8 cellular contexts compared by ENCODE assay signal in the genomic region with DNA sequence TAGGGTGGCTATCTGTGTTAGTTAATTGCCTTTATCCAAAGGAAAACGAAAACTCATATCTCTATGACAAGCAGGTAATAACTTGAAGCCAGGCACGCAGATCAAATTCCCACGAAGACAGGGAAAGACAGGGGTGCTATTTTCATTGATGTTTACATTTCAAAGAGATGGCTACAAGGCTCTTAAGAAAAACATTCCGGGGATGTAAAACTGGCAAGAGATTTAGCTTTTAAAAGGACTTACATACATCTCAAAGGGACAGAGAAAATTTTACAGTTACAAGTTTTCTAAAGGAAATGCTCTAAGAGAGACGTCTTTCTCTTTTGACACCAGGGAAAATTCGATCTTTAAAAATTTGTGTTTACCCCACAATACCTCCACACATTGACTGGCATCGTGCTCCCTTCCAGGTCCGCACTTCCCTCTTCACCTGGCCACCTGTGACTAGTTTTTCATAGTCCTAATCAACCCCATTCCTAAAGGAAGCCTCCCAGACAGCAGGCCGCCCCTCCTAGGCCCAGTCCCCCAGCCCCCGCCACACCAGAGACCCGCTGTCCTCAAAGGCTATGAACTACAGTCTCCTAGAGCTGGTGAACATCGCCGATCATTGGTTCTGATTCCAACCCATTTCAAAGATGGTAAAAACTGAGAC. TPM values are rescaled to one million over a fixed set of nuclear protein-coding genes. Genes with fewer than 3 reads are reported as not detected.
DNase-seq lines count a peak whose midpoint lies in the region; ATAC-seq, FAIRE-seq and TF ChIP-seq lines count a peak whose summit lies in the region.

No MANE protein-coding gene starts in this region.

- H3K79me2 ChIP-seq in HCT116 (ENCODE audit: insufficient read depth, low read length): peaks cover 19% of the 10 kb centered on the region

- intact Hi-C loops in HCT116 (cut with micrococcal nuclease): loop anchor here (5.0 to 10.0 kb wide), 4 partner anchors 67 to 934 kb away; a partner anchor contains a TSS

- peaks cover 11% of the 10 kb centered on the region for H3K36me3 Mint-ChIP-seq in T-cell

- H3K4me3 ChIP-seq in HCT116 (replicated peaks in 1 of 2; ENCODE audit: low read depth in 1 of 2, low read length in 2 of 2) (peak overlapping the region; percentile 65 to 79), gastroesophageal sphincter (peak overlapping the region; percentile 27 to 66), small intestine (ENCODE audit: low read depth in 1 of 2, low read length in 2 of 2) (peak overlapping the region in 1 of 2 donors; percentile 43)

- H3K4me1 Mint-ChIP-seq in T-cell: peaks cover 42 to 57% (median 45%) of the 10 kb centered on the region in 3 donors

- peak overlapping the region; percentile 84 for H3K4me2 ChIP-seq in HCT116 (ENCODE audit: low read length)

- no peaks in the 10 kb centered on the region for H3K9me2 ChIP-seq in HCT116 (ENCODE audit: insufficient read depth)

- POLR2A ChIA-PET in HCT116 (lab: Charles Lee) (no interaction called here), T-cell (lab: Charles Lee) (no interaction called here)

- no peak for TF ChIP-seq EP300 in gastroesophageal sphincter (IDR thresholded peaks at IDR 0.05)

- ATAC-seq in HCT116 (no peak), T-cell (replicated peaks in 1 of 4) (no peak), gastroesophageal sphincter (no peak), HG03095 (IDR thresholded peaks at IDR 0.05; ENCODE audit: unreplicated experiment) (no peak), GM21825 (IDR thresholded peaks at IDR 0.05; ENCODE audit: unreplicated experiment) (no peak), HG03039 (IDR thresholded peaks at IDR 0.05; ENCODE audit: unreplicated experiment) (no peak)

- RAD21 ChIA-PET in HCT116 (lab: Charles Lee; ENCODE audit: low non-redundant PET in 1 of 2, low total read pairs in 2 of 2, uncharacterized antibody in 2 of 2, unreplicated experiment in 2 of 2): no interaction called here

- TF ChIP-seq POLR2A in HCT116 (IDR thresholded peaks at IDR 0.05; ENCODE audit: borderline replicate concordance, extremely low read depth, insufficient read depth, insufficient read length) (no peak), gastroesophageal sphincter (IDR thresholded peaks at IDR 0.05) (no peak)

- no peak for FAIRE-seq in small intestine (lab: Jason Lieb, UNC)

- TSS peak; percentile 79 for BruUV-seq in HCT116 (replicated peaks; lab: Mats Ljungman, UMichigan)

- H3K36me3 ChIP-seq in HCT116 (ENCODE audit: control insufficient read depth in 1 of 2, insufficient read depth in 2 of 2, low read length in 2 of 2) (peaks cover 0 to 2% of the 10 kb centered on the region in 2 experiments; a peak in 3 of 4 replicates), gastroesophageal sphincter (peaks cover 0 to 27% of the 10 kb centered on the region in 2 donors), small intestine (ENCODE audit: control insufficient read depth in 2 of 2, insufficient read depth in 2 of 2, low read length in 2 of 2) (peaks cover 0 to 4% of the 10 kb centered on the region in 2 donors)

- peak overlapping the region; percentile 97 to 99 for H3K27ac Mint-ChIP-seq in T-cell

- 5 to 23% methylated on average over 7 to 9 of the region's 13 CpGs for WGBS in gastroesophageal sphincter (ENCODE audit: low coverage in 1 of 2), 2 donors
- 14 to 26% (median 14%) methylated on average over 13 of the region's 13 CpGs for WGBS in small intestine, 3 donors

- no peaks in the 10 kb centered on the region for H3K9me3 Mint-ChIP-seq in T-cell

- CTCF ChIA-PET in HCT116 (lab: Charles Lee) (no interaction called here), T-cell (lab: Charles Lee) (no interaction called here)

- peak overlapping the region; percentile 74 for H3K9ac ChIP-seq in HCT116 (ENCODE audit: low read length)

- H3K27ac ChIP-seq in HCT116 (ENCODE audit: low read depth, low read length) (no peak overlapping the region; the same call in 1 of the 2 replicates), gastroesophageal sphincter (peak overlapping the region; percentile 88 to 97 (median 95)), small intestine (ENCODE audit: low read depth in 1 of 2, low read length in 1 of 2) (peak overlapping the region; percentile 59 to 87)

- H3K9me3 ChIP-seq in HCT116 (ENCODE audit: control insufficient read depth in 1 of 2, insufficient read depth in 1 of 2, low read depth in 1 of 2, low read length in 2 of 2): no peaks in the 10 kb centered on the region
- H3K9me3 ChIP-seq in gastroesophageal sphincter: no peaks in the 10 kb centered on the region
- H3K9me3 ChIP-seq in small intestine (ENCODE audit: control insufficient read depth, low read depth): no peaks in the 10 kb centered on the region

- H2AFZ ChIP-seq in HCT116 (ENCODE audit: low read depth, low read length, poor library complexity, severe bottlenecking): no peak overlapping the region

- no peaks in the 10 kb centered on the region for H3K27me3 Mint-ChIP-seq in T-cell

- TF ChIP-seq CTCF in HCT116 (IDR thresholded peaks at IDR 0.05 in 2 of 3, conservative IDR thresholded peaks at IDR 0.05 in 1 of 3; ENCODE audit: borderline replicate concordance in 1 of 3, insufficient read depth in 1 of 3, low read depth in 2 of 3, low read length in 2 of 3) (no peak), gastroesophageal sphincter (IDR thresholded peaks at IDR 0.05) (no peak)

- H3K4me1 ChIP-seq in HCT116 (ENCODE audit: control insufficient read depth in 1 of 2, insufficient read depth in 2 of 2, low read length in 2 of 2) (peaks cover 0 to 15% of the 10 kb centered on the region in 2 experiments; a peak in 1 of 4 replicates), gastroesophageal sphincter (peaks cover 0 to 41% (median 2%) of the 10 kb centered on the region in 3 donors), small intestine (ENCODE audit: control insufficient read depth in 2 of 2, insufficient read depth in 1 of 2, low read depth in 1 of 2, low read length in 1 of 2) (no peaks in the 10 kb centered on the region)

- TF ChIP-seq RAD21 in HCT116 (IDR thresholded peaks at IDR 0.05; ENCODE audit: low read depth): no peak

- H3K27me3 ChIP-seq in HCT116 (ENCODE audit: insufficient read depth, low read length) (no peaks in the 10 kb centered on the region), gastroesophageal sphincter (no peaks in the 10 kb centered on the region), small intestine (ENCODE audit: control insufficient read depth in 2 of 2, insufficient read depth in 2 of 2, low read length in 2 of 2) (no peaks in the 10 kb centered on the region)

- no peak for DNase-seq in HCT116 (ENCODE audit: low read depth, low spot score)
- peak in 1 of 34 experiments; percentile 30 for DNase-seq in T-cell
- DNase-seq in small intestine: peak; percentile 10
- DNase-seq in occipital lobe (lab: John Stamatoyannopoulos, UW): no peak

- H3K4me3 Mint-ChIP-seq in T-cell: peak overlapping the region; percentile 86 to 94 (median 92)

- no peaks in the 10 kb centered on the region for H4K20me1 ChIP-seq in HCT116 (ENCODE audit: insufficient read depth)

TF ChIP-seq in HCT116, 20 proteins besides CTCF, POLR2A, EP300 and RAD21 (continues in another document):
- TF ChIP-seq, protein P1, sequence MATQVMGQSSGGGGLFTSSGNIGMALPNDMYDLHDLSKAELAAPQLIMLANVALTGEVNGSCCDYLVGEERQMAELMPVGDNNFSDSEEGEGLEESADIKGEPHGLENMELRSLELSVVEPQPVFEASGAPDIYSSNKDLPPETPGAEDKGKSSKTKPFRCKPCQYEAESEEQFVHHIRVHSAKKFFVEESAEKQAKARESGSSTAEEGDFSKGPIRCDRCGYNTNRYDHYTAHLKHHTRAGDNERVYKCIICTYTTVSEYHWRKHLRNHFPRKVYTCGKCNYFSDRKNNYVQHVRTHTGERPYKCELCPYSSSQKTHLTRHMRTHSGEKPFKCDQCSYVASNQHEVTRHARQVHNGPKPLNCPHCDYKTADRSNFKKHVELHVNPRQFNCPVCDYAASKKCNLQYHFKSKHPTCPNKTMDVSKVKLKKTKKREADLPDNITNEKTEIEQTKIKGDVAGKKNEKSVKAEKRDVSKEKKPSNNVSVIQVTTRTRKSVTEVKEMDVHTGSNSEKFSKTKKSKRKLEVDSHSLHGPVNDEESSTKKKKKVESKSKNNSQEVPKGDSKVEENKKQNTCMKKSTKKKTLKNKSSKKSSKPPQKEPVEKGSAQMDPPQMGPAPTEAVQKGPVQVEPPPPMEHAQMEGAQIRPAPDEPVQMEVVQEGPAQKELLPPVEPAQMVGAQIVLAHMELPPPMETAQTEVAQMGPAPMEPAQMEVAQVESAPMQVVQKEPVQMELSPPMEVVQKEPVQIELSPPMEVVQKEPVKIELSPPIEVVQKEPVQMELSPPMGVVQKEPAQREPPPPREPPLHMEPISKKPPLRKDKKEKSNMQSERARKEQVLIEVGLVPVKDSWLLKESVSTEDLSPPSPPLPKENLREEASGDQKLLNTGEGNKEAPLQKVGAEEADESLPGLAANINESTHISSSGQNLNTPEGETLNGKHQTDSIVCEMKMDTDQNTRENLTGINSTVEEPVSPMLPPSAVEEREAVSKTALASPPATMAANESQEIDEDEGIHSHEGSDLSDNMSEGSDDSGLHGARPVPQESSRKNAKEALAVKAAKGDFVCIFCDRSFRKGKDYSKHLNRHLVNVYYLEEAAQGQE (IDR thresholded peaks at IDR 0.05; ENCODE audit: low read depth): no peak
- TF ChIP-seq CEBPB (IDR thresholded peaks at IDR 0.05; ENCODE audit: low read depth): no peak

RNA-seq across cellular contexts. Expression of a gene that starts 0.7 kb away (rescaled TPM):
- total RNA-seq in HCT116 (2021; ENCODE audit: unreplicated experiment) (35.4 TPM), T-cell (100 to 1,000 TPM; 113 to 138 (median 122) TPM), gastroesophageal sphincter (10 to 100 TPM; 27.5 to 46.8 (median 38.5) TPM), occipital lobe (7.3 TPM)
- 34.8 and 37.3 TPM in 2 replicates for polyA plus RNA-seq in HCT116 (2012)
- polyA plus RNA-seq in small intestine: 10 to 100 TPM; 43.0 to 92.1 (median 76.9) TPM

RNA-seq across cellular contexts. Expression of a gene that starts 21.9 kb away (rescaled TPM):
- total RNA-seq in HCT116 (2021; ENCODE audit: unreplicated experiment): 225 TPM
- 464 and 491 TPM in 2 replicates for polyA plus RNA-seq in HCT116 (2012)
- 100 to 1,000 TPM in 1 of 5 donors, 10 to 100 TPM in 4; 28.7 to 120 (median 59.7) TPM for total RNA-seq in T-cell
- total RNA-seq in gastroesophageal sphincter: 100 to 1,000 TPM in 3 of 4 donors, 10 to 100 TPM in 1; 77.4 to 204 (median 156) TPM
- polyA plus RNA-seq in small intestine: 100 to 1,000 TPM in 1 of 3 donors, 10 to 100 TPM in 2; 19.5 to 196 (median 32.2) TPM
- total RNA-seq in occipital lobe: 3.9 TPM

RNA-seq across cellular contexts. Expression of a gene that starts 59.4 kb away (rescaled TPM):
- total RNA-seq in HCT116 (2021; ENCODE audit: unreplicated experiment) (0.86 TPM), T-cell (1 to 10 TPM in 1 of 5 donors, under 1 TPM in 3, not detected in 1; 0.21 to 1.3 (median 0.81) TPM), gastroesophageal sphincter (under 1 TPM in 2 of 4 donors, not detected in 2; 0.27 TPM), occipital lobe (17.5 TPM)
- 0.30 and 0.40 TPM in 2 replicates for polyA plus RNA-seq in HCT116 (2012)
- 1 to 10 TPM in 1 of 3 donors, under 1 TPM in 1, not detected in 1; 0.27 to 3.0 TPM for polyA plus RNA-seq in small intestine
